ENCODE assay signal across 20 cellular contexts in the genomic region with DNA sequence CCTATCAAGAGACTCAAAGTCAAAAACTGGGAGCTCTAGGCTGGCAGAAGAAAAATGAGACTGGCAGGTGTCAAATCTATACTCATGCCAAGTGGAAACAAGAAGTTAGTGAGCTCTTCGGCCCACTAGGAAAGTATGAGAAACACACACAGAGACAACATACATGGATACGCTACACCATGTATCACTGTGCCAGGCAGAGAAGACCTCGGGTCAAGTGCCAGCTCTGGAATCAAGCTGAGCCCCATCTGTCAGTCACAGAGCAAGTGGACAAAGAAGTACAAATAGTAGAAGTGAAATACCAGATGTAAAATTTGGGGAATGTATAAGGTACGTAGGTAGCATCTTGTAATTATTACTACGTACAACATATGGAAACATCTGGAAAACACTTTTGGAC.
DNase-seq lines count a peak whose midpoint lies in the region; ATAC-seq, FAIRE-seq and TF ChIP-seq lines count a peak whose summit lies in the region.
"Had no signal": no experiment of that assay in that cellular context is flagged by ENCODE, and none has a peak within 500 bp of the region (broad histone marks: within the 10 kb centered on the region; RNA-seq: fewer than 3 reads in every experiment).

No MANE protein-coding gene starts in this region.

- intact Hi-C loops in gastrocnemius medialis (cut with DNase I; ENCODE audit: low total_unique reads): no loop called here
- intact Hi-C loops in pancreas (cut with DNase I): no loop called here

- H3K27me3 ChIP-seq in gastrocnemius medialis: no peaks in the 10 kb centered on the region
- no peaks in the 10 kb centered on the region for H3K27me3 ChIP-seq in pancreas
- H3K27me3 ChIP-seq: BE2C had no signal

- no peak overlapping the region for H3K4me3 Mint-ChIP-seq in activated naive CD8-positive, alpha-beta T cell treated with anti-CD3 and anti-CD28 coated beads, Interleukin-2, amount 50 U/mL, for 24 hours
- H3K4me3 Mint-ChIP-seq: CD14-positive monocyte; CD8-positive, alpha-beta T cell; H9 had no signal

- no peaks in the 10 kb centered on the region for H3K27me3 Mint-ChIP-seq in activated naive CD8-positive, alpha-beta T cell treated with anti-CD3 and anti-CD28 coated beads, Interleukin-2, amount 50 U/mL, for 24 hours

- no peak for TF ChIP-seq POLR2A in gastrocnemius medialis (IDR thresholded peaks at IDR 0.05)

- no peak for DNase-seq in gastrocnemius medialis
- no peak for DNase-seq in activated naive CD8-positive, alpha-beta T cell treated with anti-CD3 and anti-CD28 coated beads, Interleukin-2, amount 50 U/mL, for 24 hours
- no peak for DNase-seq in NCI-H446 treated with DMSO at 0.1 percent for 48 hours (lab: John Stamatoyannopoulos, UW)
- no peak for DNase-seq in pancreas
- no peak for DNase-seq in stimulated activated CD8-positive, alpha-beta memory T cell treated with anti-CD3 and anti-CD28 coated beads, Interleukin-4, amount 100 ng/mL, for 48 hours
- DNase-seq: BE2C; CD8-positive, alpha-beta T cell; COR-L47; DMS153; DMS79 treated with DMSO at 0.1 percent for 48 hours; EL; GDM1; GOT3; H9 had no signal

- no peak overlapping the region for H3K27ac Mint-ChIP-seq in activated naive CD8-positive, alpha-beta T cell treated with anti-CD3 and anti-CD28 coated beads, Interleukin-2, amount 50 U/mL, for 24 hours
- H3K27ac Mint-ChIP-seq: CD14-positive monocyte; CD8-positive, alpha-beta T cell; H9 had no signal

- H3K9me3 ChIP-seq in gastrocnemius medialis (no peaks in the 10 kb centered on the region), pancreas (no peaks in the 10 kb centered on the region)
- H3K9me3 ChIP-seq: BE2C had no signal

- H3K4me1 ChIP-seq in gastrocnemius medialis (peaks cover 9 to 36% of the 10 kb centered on the region in 2 donors), pancreas (no peaks in the 10 kb centered on the region)

- no peak for FAIRE-seq in pancreas (lab: Jason Lieb, UNC)
- FAIRE-seq: A204.1, D721Med, GM12892 had no signal

- H3K4me3 ChIP-seq in gastrocnemius medialis (no peak overlapping the region), pancreas (no peak overlapping the region)

- in situ Hi-C loops in gastrocnemius medialis (cut with MboI; ENCODE audit: low sequenced_read_pairs in 4 of 4): no loop called here

- H3K9me3 Mint-ChIP-seq in activated naive CD8-positive, alpha-beta T cell treated with anti-CD3 and anti-CD28 coated beads, Interleukin-2, amount 50 U/mL, for 24 hours: no peaks in the 10 kb centered on the region
- H3K9me3 Mint-ChIP-seq: CD8-positive, alpha-beta T cell; H9 had no signal

- 66 to 79% methylated on average over 5 of the region's 5 CpGs for WGBS in pancreas, 2 donors

- no peak for ATAC-seq in gastrocnemius medialis
- ATAC-seq in activated naive CD8-positive, alpha-beta T cell treated with anti-CD3 and anti-CD28 coated beads, Interleukin-2, amount 50 U/mL, for 24 hours: no peak
- no peak for ATAC-seq in pancreas
- ATAC-seq: CD8-positive, alpha-beta T cell had no signal

- no peaks in the 10 kb centered on the region for H3K36me3 ChIP-seq in gastrocnemius medialis
- H3K36me3 ChIP-seq in pancreas: no peaks in the 10 kb centered on the region
- H3K36me3 ChIP-seq: BE2C had no signal

- H3K27ac ChIP-seq in VCaP (peak overlapping the region; percentile 47), cingulate gyrus (ENCODE audit: low read depth, low read length) (peak overlapping the region; percentile 23), gastrocnemius medialis (peak overlapping the region in 3 of 4 donors; percentile 20 to 50 (median 42)), pancreas (no peak overlapping the region)

- no peaks in the 10 kb centered on the region for H3K36me3 Mint-ChIP-seq in activated naive CD8-positive, alpha-beta T cell treated with anti-CD3 and anti-CD28 coated beads, Interleukin-2, amount 50 U/mL, for 24 hours (ENCODE audit: low read depth)
- H3K36me3 Mint-ChIP-seq: CD14-positive monocyte; CD8-positive, alpha-beta T cell had no signal

- no peaks in the 10 kb centered on the region for H3K4me1 Mint-ChIP-seq in activated naive CD8-positive, alpha-beta T cell treated with anti-CD3 and anti-CD28 coated beads, Interleukin-2, amount 50 U/mL, for 24 hours
- H3K4me1 Mint-ChIP-seq: CD14-positive monocyte had no signal

- TF ChIP-seq CTCF in VCaP (conservative IDR thresholded peaks at IDR 0.05) (no peak), gastrocnemius medialis (IDR thresholded peaks at IDR 0.05 in 4 of 5, conservative IDR thresholded peaks at IDR 0.05 in 1 of 5) (no peak), pancreas (IDR thresholded peaks at IDR 0.05) (no peak)

Comparison
In these comparisons a context has a peak if more than half of its experiments do, and no peak if none do; other contexts are left out.
1. H3K27ac ChIP-seq: peak in VCaP (single experiment), cingulate gyrus (single experiment) and gastrocnemius medialis (3 of 4); none in pancreas (0 of 4).